Comparison of ENCODE assay signal across 8 cellular contexts in genomic region chr19:21767065-21767800, GRCh38. TPM values are rescaled to one million over a fixed set of nuclear protein-coding genes. Genes with fewer than 3 reads are reported as not detected.
DNase-seq lines count a peak whose midpoint lies in the region; ATAC-seq lines count a peak whose summit lies in the region.

TSS of gene ZNF100 (minus strand) at chr19:21767579. CDS start at chr19:21767429, 150 bp downstream.

- H3K27ac ChIP-seq in BLaER1: peak within 1 kb of the TSS; percentile 92

- peaks cover 7% of the 10 kb centered on the region; the same call in 1 of the 2 replicates for H3K4me1 ChIP-seq in BLaER1

- DNase-seq in NCI-H526 (lab: John Stamatoyannopoulos, UW): peak; percentile 83 to 91
- DNase-seq in activated CD4-positive, alpha-beta T cell treated with anti-CD3 and anti-CD28 coated beads, Interleukin-2, amount 10 ng/mL, durations not matched to agents 7 days and 5 days: peak; percentile 93
- DNase-seq in left lobe of liver (ENCODE audit: low spot score): peak; percentile 89
- DNase-seq in stimulated activated CD4-positive, alpha-beta T cell treated with anti-CD3 and anti-CD28 coated beads, Interleukin-2, amount 100 ng/mL, for 24 hours: peak; percentile 87

- CTCF ChIA-PET in activated CD4-positive, alpha-beta T cell treated with anti-CD3 and anti-CD28 coated beads, Interleukin-2, amount 10 ng/mL, durations not matched to agents 7 days and 5 days (lab: Charles Lee): interaction anchor here (0.5 to 1.1 kb wide), 4 partner anchors 13 to 628 kb away, joined by 3 read pairs; no protein-coding TSS in a partner anchor

- H3K4me3 ChIP-seq in BLaER1: peak within 1 kb of the TSS; percentile 76

- no peaks in the 10 kb centered on the region for H4K20me1 ChIP-seq in BLaER1

- peak within 1 kb of the TSS; percentile 99 for H3K4me3 Mint-ChIP-seq in activated CD4-positive, alpha-beta T cell treated with anti-CD3 and anti-CD28 coated beads, Interleukin-2, amount 10 ng/mL, durations not matched to agents 7 days and 5 days
- peak within 1 kb of the TSS; percentile 99 for H3K4me3 Mint-ChIP-seq in dendritic cell treated with granulocyte-macrophage colony-stimulating factor and Interleukin-4, amounts not matched to agents 40 ng/mL and 50 ng/mL, for 4 days

- peaks cover 36% of the 10 kb centered on the region for H3K36me3 ChIP-seq in BLaER1

- H3K9me3 Mint-ChIP-seq in activated CD4-positive, alpha-beta T cell treated with anti-CD3 and anti-CD28 coated beads, Interleukin-2, amount 10 ng/mL, durations not matched to agents 7 days and 5 days: peaks cover 24% of the 10 kb centered on the region
- peaks cover 16% of the 10 kb centered on the region for H3K9me3 Mint-ChIP-seq in dendritic cell treated with granulocyte-macrophage colony-stimulating factor and Interleukin-4, amounts not matched to agents 40 ng/mL and 50 ng/mL, for 4 days

- H3K9ac ChIP-seq in BLaER1: peak within 1 kb of the TSS; percentile 94

- no peaks in the 10 kb centered on the region for H3K27me3 ChIP-seq in BLaER1

- peak within 1 kb of the TSS; percentile 97 for H3K27ac Mint-ChIP-seq in activated CD4-positive, alpha-beta T cell treated with anti-CD3 and anti-CD28 coated beads, Interleukin-2, amount 10 ng/mL, durations not matched to agents 7 days and 5 days
- peak within 1 kb of the TSS; percentile 100 for H3K27ac Mint-ChIP-seq in dendritic cell treated with granulocyte-macrophage colony-stimulating factor and Interleukin-4, amounts not matched to agents 40 ng/mL and 50 ng/mL, for 4 days

- intact Hi-C loops in dendritic cell treated with granulocyte-macrophage colony-stimulating factor and Interleukin-4, amounts not matched to agents 40 ng/mL and 50 ng/mL, for 4 days (cut with micrococcal nuclease): loop anchor here (1.0 to 5.0 kb wide), 3 partner anchors 70 to 198 kb away; partner anchors contain the start of gene ZNF43

- H3K4me2 ChIP-seq in BLaER1: peak within 1 kb of the TSS; percentile 77

- H3K27me3 Mint-ChIP-seq in activated CD4-positive, alpha-beta T cell treated with anti-CD3 and anti-CD28 coated beads, Interleukin-2, amount 10 ng/mL, durations not matched to agents 7 days and 5 days: no peaks in the 10 kb centered on the region
- H3K27me3 Mint-ChIP-seq in dendritic cell treated with granulocyte-macrophage colony-stimulating factor and Interleukin-4, amounts not matched to agents 40 ng/mL and 50 ng/mL, for 4 days: no peaks in the 10 kb centered on the region

- H3K36me3 Mint-ChIP-seq in activated CD4-positive, alpha-beta T cell treated with anti-CD3 and anti-CD28 coated beads, Interleukin-2, amount 10 ng/mL, durations not matched to agents 7 days and 5 days (ENCODE audit: low read depth): peaks cover 48% of the 10 kb centered on the region
- peaks cover 52% of the 10 kb centered on the region for H3K36me3 Mint-ChIP-seq in dendritic cell treated with granulocyte-macrophage colony-stimulating factor and Interleukin-4, amounts not matched to agents 40 ng/mL and 50 ng/mL, for 4 days (ENCODE audit: low read depth)

- ATAC-seq in GM19324 (IDR thresholded peaks at IDR 0.05; ENCODE audit: low FRiP score, unreplicated experiment): peak; percentile 96
- ATAC-seq in HG03460 (IDR thresholded peaks at IDR 0.05; ENCODE audit: unreplicated experiment): peak; percentile 94
- peak; percentile 96 for ATAC-seq in left lobe of liver

- peaks cover 49% of the 10 kb centered on the region for H3K9me3 ChIP-seq in BLaER1

- peaks cover 28% of the 10 kb centered on the region for H3K4me1 Mint-ChIP-seq in activated CD4-positive, alpha-beta T cell treated with anti-CD3 and anti-CD28 coated beads, Interleukin-2, amount 10 ng/mL, durations not matched to agents 7 days and 5 days
- peaks cover 8% of the 10 kb centered on the region for H3K4me1 Mint-ChIP-seq in dendritic cell treated with granulocyte-macrophage colony-stimulating factor and Interleukin-4, amounts not matched to agents 40 ng/mL and 50 ng/mL, for 4 days (ENCODE audit: low read depth)

- POLR2A ChIA-PET in activated CD4-positive, alpha-beta T cell treated with anti-CD3 and anti-CD28 coated beads, Interleukin-2, amount 10 ng/mL, durations not matched to agents 7 days and 5 days (lab: Charles Lee): interaction anchor here (0.7 to 1.3 kb wide), 2 partner anchors 69 to 144 kb away, joined by 3 to 5 read pairs; partner anchors contain the start of gene ZNF43

RNA-seq across cellular contexts. Expression of gene ZNF100, which starts in this region (rescaled TPM):
- 10 to 100 TPM; 27.1 to 27.5 TPM for total RNA-seq in activated CD4-positive, alpha-beta T cell treated with anti-CD3 and anti-CD28 coated beads, Interleukin-2, amount 10 ng/mL, durations not matched to agents 7 days and 5 days
- 3.0 TPM for total RNA-seq in left lobe of liver

Comparison
In these comparisons a context has a peak if more than half of its experiments do, and no peak if none do; other contexts are left out.
1. Peak in every context shown above with its lines: DNase-seq, ATAC-seq, H3K4me3 ChIP-seq and H3K27ac ChIP-seq.